ENCODE assay signal across 13 cellular contexts in the genomic region with DNA sequence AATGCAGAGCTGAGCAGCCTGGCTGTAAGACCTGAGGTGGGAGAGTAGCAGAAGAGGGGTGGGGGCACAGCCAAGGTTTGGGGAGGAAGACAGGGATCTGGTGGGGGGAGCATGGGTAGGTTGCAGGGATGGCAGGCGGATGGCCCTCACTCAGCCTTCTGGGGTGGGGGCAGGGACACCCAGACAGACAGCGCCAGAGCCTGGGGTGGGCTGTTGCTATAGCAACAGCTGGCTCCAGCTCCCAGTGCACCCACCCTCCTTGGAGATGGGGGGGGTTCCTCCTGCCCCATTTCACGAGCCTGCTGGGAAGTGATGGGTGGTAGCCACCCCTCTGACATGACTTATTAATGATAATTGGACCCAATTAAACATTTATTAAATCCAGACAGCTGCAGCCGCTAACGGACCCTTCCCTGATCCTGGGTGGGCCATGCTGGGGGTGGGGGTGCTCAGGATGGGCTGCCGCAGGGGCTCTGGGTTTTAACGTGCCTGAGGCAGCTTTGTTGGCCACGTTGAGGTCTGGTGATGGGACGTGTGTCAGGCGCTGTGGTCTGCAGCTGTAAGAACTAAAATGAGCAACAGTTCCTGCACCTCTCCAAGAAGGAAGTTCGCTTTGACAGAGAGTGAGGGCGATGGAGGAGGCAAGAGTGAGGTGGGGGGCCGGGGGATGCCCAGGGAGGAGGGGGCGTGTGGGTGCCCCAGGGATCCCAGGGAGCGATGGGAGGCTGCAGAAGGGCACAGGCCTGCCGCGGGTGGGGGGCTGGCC. TPM values are rescaled to one million over a fixed set of nuclear protein-coding genes. Genes with fewer than 3 reads are reported as not detected.
DNase-seq lines count a peak whose midpoint lies in the region; ATAC-seq and TF ChIP-seq lines count a peak whose summit lies in the region.
"Had no signal": no experiment of that assay in that cellular context is flagged by ENCODE, and none has a peak within 500 bp of the region (broad histone marks: within the 10 kb centered on the region; RNA-seq: fewer than 3 reads in every experiment).

No MANE protein-coding gene starts in this region.

- no peak overlapping the region for H3K9ac ChIP-seq in PC-3 (ENCODE audit: low read length)
- H3K9ac ChIP-seq: GM23248 had no signal

- no peak overlapping the region for H3K4me2 ChIP-seq in PC-3 (ENCODE audit: low read length)

- BruUV-seq in PC-3 (replicated peaks; lab: Mats Ljungman, UMichigan): no TSS peak

- H3K4me1 ChIP-seq in CD8-positive, alpha-beta T cell (ENCODE audit: insufficient read depth, low read length): peaks cover 24% of the 10 kb centered on the region
- H3K4me1 ChIP-seq in PC-3 (ENCODE audit: insufficient read depth, low read length): peaks cover 11% of the 10 kb centered on the region

- no peaks in the 10 kb centered on the region for H3K9me3 Mint-ChIP-seq in CD8-positive, alpha-beta T cell
- H3K9me3 Mint-ChIP-seq in HFFc6 (no peaks in the 10 kb centered on the region), natural killer cell (no peaks in the 10 kb centered on the region)
- H3K9me3 Mint-ChIP-seq in activated CD8-positive, alpha-beta T cell treated with anti-CD3 and anti-CD28 coated beads for 36 hours: peaks cover 2% of the 10 kb centered on the region

- no peaks in the 10 kb centered on the region for H3K9me3 ChIP-seq in CD8-positive, alpha-beta T cell (ENCODE audit: low read length)
- no peaks in the 10 kb centered on the region for H3K9me3 ChIP-seq in PC-3 (ENCODE audit: low read length)
- H3K9me3 ChIP-seq: neutrophil, tibial artery had no signal

- CTCF ChIA-PET in CD8-positive, alpha-beta T cell (lab: Charles Lee): interaction anchor here (0.9 to 1.9 kb wide), 5 partner anchors 15 to 55 kb away, joined by 4 to 5 read pairs (median 4); no protein-coding TSS in a partner anchor
- CTCF ChIA-PET in activated CD8-positive, alpha-beta T cell treated with anti-CD3 and anti-CD28 coated beads for 36 hours (lab: Charles Lee): interaction anchor here (0.7 to 3.6 kb wide), 9 partner anchors 20 to 253 kb away, joined by 3 to 21 read pairs (median 3); no protein-coding TSS in a partner anchor
- CTCF ChIA-PET in PC-3 (lab: Charles Lee): interaction anchor here (0.6 kb wide), 2 partner anchors 23 to 26 kb away, joined by 3 to 4 read pairs; no protein-coding TSS in a partner anchor

- peaks cover 71% of the 10 kb centered on the region for H4K20me1 ChIP-seq in PC-3 (ENCODE audit: low read length)

- H3K4me1 Mint-ChIP-seq in CD8-positive, alpha-beta T cell (ENCODE audit: low read depth): peaks cover 14% of the 10 kb centered on the region
- no peaks in the 10 kb centered on the region; the same call in 1 of the 2 replicates for H3K4me1 Mint-ChIP-seq in HFFc6 (ENCODE audit: low read depth)
- H3K4me1 Mint-ChIP-seq in activated CD8-positive, alpha-beta T cell treated with anti-CD3 and anti-CD28 coated beads for 36 hours (ENCODE audit: low read depth): peaks cover 19% of the 10 kb centered on the region
- H3K4me1 Mint-ChIP-seq in natural killer cell: peaks cover 0 to 25% of the 10 kb centered on the region in 2 donors

- POLR2A ChIA-PET in CD8-positive, alpha-beta T cell (lab: Charles Lee): interaction anchor here (1.0 to 2.2 kb wide), 2 partner anchors 25 to 26 kb away, joined by 3 to 10 read pairs; a partner anchor contains a TSS
- POLR2A ChIA-PET in activated CD8-positive, alpha-beta T cell treated with anti-CD3 and anti-CD28 coated beads for 36 hours (lab: Charles Lee): interaction anchor here (0.7 to 4.7 kb wide), 6 partner anchors 7 to 33 kb away, joined by 3 to 30 read pairs (median 4); a partner anchor contains a TSS
- POLR2A ChIA-PET in PC-3 (lab: Charles Lee; ENCODE audit: unreplicated experiment): no interaction called here

- DNase-seq in CD8-positive, alpha-beta T cell: no peak
- no peak for DNase-seq in HFFc6
- peak; percentile 72 for DNase-seq in activated CD8-positive, alpha-beta T cell treated with anti-CD3 and anti-CD28 coated beads for 36 hours
- no peak for DNase-seq in natural killer cell
- no peak for DNase-seq in glomerular visceral epithelial cell (ENCODE audit: extremely low spot score)
- no peak for DNase-seq in PC-3
- DNase-seq in NCI-H2081 treated with DMSO at 0.1 percent for 48 hours (lab: John Stamatoyannopoulos, UW): no peak
- DNase-seq: GM23248, NCI-H1694 treated with DMSO at 0.1 percent for 48 hours, tibial artery had no signal

- no peaks in the 10 kb centered on the region for H3K36me3 Mint-ChIP-seq in CD8-positive, alpha-beta T cell
- H3K36me3 Mint-ChIP-seq in HFFc6 (ENCODE audit: low read depth): peaks cover 5% of the 10 kb centered on the region; the same call in 1 of the 2 replicates
- H3K36me3 Mint-ChIP-seq in activated CD8-positive, alpha-beta T cell treated with anti-CD3 and anti-CD28 coated beads for 36 hours (ENCODE audit: low read depth): peaks cover 6% of the 10 kb centered on the region
- no peaks in the 10 kb centered on the region for H3K36me3 Mint-ChIP-seq in natural killer cell

- H3K36me3 ChIP-seq in CD8-positive, alpha-beta T cell (ENCODE audit: insufficient read depth, low read length): no peaks in the 10 kb centered on the region
- peaks cover 59% of the 10 kb centered on the region for H3K36me3 ChIP-seq in PC-3 (ENCODE audit: low read depth, low read length)
- H3K36me3 ChIP-seq: neutrophil had no signal

- peaks cover 66% of the 10 kb centered on the region for H3K79me2 ChIP-seq in PC-3 (ENCODE audit: low read length)

- peak overlapping the region; percentile 72 for H3K4me3 Mint-ChIP-seq in CD8-positive, alpha-beta T cell
- H3K4me3 Mint-ChIP-seq in HFFc6: peak overlapping the region; percentile 20; the same call in 1 of the 2 replicates
- peak overlapping the region; percentile 57 for H3K4me3 Mint-ChIP-seq in activated CD8-positive, alpha-beta T cell treated with anti-CD3 and anti-CD28 coated beads for 36 hours
- H3K4me3 Mint-ChIP-seq in natural killer cell: peak overlapping the region; percentile 79

- no peaks in the 10 kb centered on the region for H3F3A ChIP-seq in PC-3 (ENCODE audit: low read length, unreplicated experiment)

- TF ChIP-seq CTCF in CD8-positive, alpha-beta T cell (IDR thresholded peaks at IDR 0.05): no peak
- TF ChIP-seq CTCF in HFFc6 (IDR thresholded peaks at IDR 0.05): no peak
- TF ChIP-seq CTCF in activated CD8-positive, alpha-beta T cell treated with anti-CD3 and anti-CD28 coated beads for 36 hours (IDR thresholded peaks at IDR 0.05): no peak
- no peak for TF ChIP-seq CTCF in natural killer cell (IDR thresholded peaks at IDR 0.05)
- no peak for TF ChIP-seq CTCF in PC-3 (conservative IDR thresholded peaks at IDR 0.05; ENCODE audit: low read depth, low read length)

- no peaks in the 10 kb centered on the region for H3K27me3 ChIP-seq in CD8-positive, alpha-beta T cell (ENCODE audit: insufficient read depth, low read length)
- H3K27me3 ChIP-seq in PC-3 (ENCODE audit: low read length): no peaks in the 10 kb centered on the region

- no peak for ATAC-seq in CD8-positive, alpha-beta T cell
- peak; percentile 38 for ATAC-seq in activated CD8-positive, alpha-beta T cell treated with anti-CD3 and anti-CD28 coated beads for 36 hours
- ATAC-seq in natural killer cell (no peak), PC-3 (no peak), HG03159 (IDR thresholded peaks at IDR 0.05; ENCODE audit: unreplicated experiment) (no peak)

- peak overlapping the region; percentile 57 for H3K4me3 ChIP-seq in CD8-positive, alpha-beta T cell (ENCODE audit: low read depth, low read length)
- H3K4me3 ChIP-seq in PC-3 (ENCODE audit: low read length): no peak overlapping the region

- no peaks in the 10 kb centered on the region for H3K9me2 ChIP-seq in PC-3 (replicated peaks; ENCODE audit: low read length)

- peak overlapping the region; percentile 13 for H3K27ac Mint-ChIP-seq in CD8-positive, alpha-beta T cell
- no peak overlapping the region for H3K27ac Mint-ChIP-seq in HFFc6
- peak overlapping the region; percentile 16 for H3K27ac Mint-ChIP-seq in activated CD8-positive, alpha-beta T cell treated with anti-CD3 and anti-CD28 coated beads for 36 hours
- H3K27ac Mint-ChIP-seq in natural killer cell: peak overlapping the region in 1 of 2 donors; percentile 78

- H3K27ac ChIP-seq in CD8-positive, alpha-beta T cell (ENCODE audit: low read depth, low read length): no peak overlapping the region
- no peak overlapping the region for H3K27ac ChIP-seq in PC-3 (ENCODE audit: low read length)
- H3K27ac ChIP-seq: GM23248, neutrophil had no signal

- peaks cover 20% of the 10 kb centered on the region for H3K27me3 Mint-ChIP-seq in CD8-positive, alpha-beta T cell (ENCODE audit: low read depth)
- H3K27me3 Mint-ChIP-seq in HFFc6 (ENCODE audit: insufficient read depth) (peaks cover 7% of the 10 kb centered on the region), natural killer cell (ENCODE audit: low read depth in 2 of 2) (peaks cover 15 to 19% of the 10 kb centered on the region in 2 donors)
- H3K27me3 Mint-ChIP-seq in activated CD8-positive, alpha-beta T cell treated with anti-CD3 and anti-CD28 coated beads for 36 hours: peaks cover 26% of the 10 kb centered on the region

- intact Hi-C loops in CD8-positive, alpha-beta T cell (cut with DNase I, micrococcal nuclease): no loop called here
- intact Hi-C loops in activated CD8-positive, alpha-beta T cell treated with anti-CD3 and anti-CD28 coated beads for 36 hours (cut with micrococcal nuclease): no loop called here
- intact Hi-C loops in natural killer cell (cut with micrococcal nuclease): no loop called here
- intact Hi-C loops in PC-3 (cut with micrococcal nuclease): no loop called here

- H2AFZ ChIP-seq in PC-3 (ENCODE audit: low read length): no peak overlapping the region
- H2AFZ ChIP-seq: GM23248 had no signal

RNA-seq across cellular contexts. Expression of a gene that starts 19.4 kb away (rescaled TPM):
- total RNA-seq in CD8-positive, alpha-beta T cell: 10 to 100 TPM; 12.1 to 14.0 TPM
- 100 to 1,000 TPM; 131 to 164 (median 140) TPM for total RNA-seq in HFFc6 (2021; fragmentation: NEBNext Ultra II Directional; extraction: Animal tissue kit (Norgen Biotek cat#: 25700))
- total RNA-seq in activated CD8-positive, alpha-beta T cell treated with anti-CD3 and anti-CD28 coated beads for 36 hours: 10 to 100 TPM; 64.9 to 68.0 TPM
- total RNA-seq in natural killer cell (1 to 10 TPM; 4.1 to 5.0 (median 4.6) TPM), PC-3 (2014; rRNA removed) (273 and 377 TPM in 2 replicates)

RNA-seq across cellular contexts. Expression of a gene that starts 26.0 kb away (rescaled TPM):
- 10 to 100 TPM; 56.4 to 58.4 TPM for total RNA-seq in CD8-positive, alpha-beta T cell
- total RNA-seq in HFFc6 (2021; fragmentation: NEBNext Ultra II Directional; extraction: Animal tissue kit (Norgen Biotek cat#: 25700)): 10 to 100 TPM; 38.4 to 89.1 (median 42.1) TPM
- 100 to 1,000 TPM in 1 of 2 experiments, 10 to 100 TPM in 1; 94.5 to 102 TPM for total RNA-seq in activated CD8-positive, alpha-beta T cell treated with anti-CD3 and anti-CD28 coated beads for 36 hours
- 10 to 100 TPM; 17.0 to 56.9 (median 50.2) TPM for total RNA-seq in natural killer cell
- total RNA-seq in PC-3 (2014; rRNA removed): 749 and 758 TPM in 2 replicates

RNA-seq across cellular contexts. Expression of a gene that starts 34.8 kb away (rescaled TPM):
- total RNA-seq in CD8-positive, alpha-beta T cell: not detected
- total RNA-seq in HFFc6 (2021; fragmentation: NEBNext Ultra II Directional; extraction: Animal tissue kit (Norgen Biotek cat#: 25700)): not detected
- not detected for total RNA-seq in activated CD8-positive, alpha-beta T cell treated with anti-CD3 and anti-CD28 coated beads for 36 hours
- total RNA-seq in natural killer cell (not detected), PC-3 (2014; rRNA removed) (147 and 171 TPM in 2 replicates)
- total RNA-seq: GM23248 had no signal

RNA-seq across cellular contexts. Expression of a gene that starts 39.4 kb away (rescaled TPM):
- total RNA-seq in CD8-positive, alpha-beta T cell: 10 to 100 TPM; 26.0 to 30.9 TPM
- total RNA-seq in HFFc6 (2021; fragmentation: NEBNext Ultra II Directional; extraction: Animal tissue kit (Norgen Biotek cat#: 25700)): 10 to 100 TPM; 14.1 to 17.4 (median 15.6) TPM
- total RNA-seq in activated CD8-positive, alpha-beta T cell treated with anti-CD3 and anti-CD28 coated beads for 36 hours: 1 to 10 TPM; 5.7 to 9.0 TPM
- 10 to 100 TPM; 15.4 to 35.5 (median 28.9) TPM for total RNA-seq in natural killer cell
- total RNA-seq in PC-3 (2014; rRNA removed): 233 and 379 TPM in 2 replicates

RNA-seq across cellular contexts. Expression of a gene that starts 57.4 kb away (rescaled TPM):
- total RNA-seq in CD8-positive, alpha-beta T cell: under 1 TPM in 1 of 2 experiments, not detected in 1; 0.08 TPM
- total RNA-seq in HFFc6 (2021; fragmentation: NEBNext Ultra II Directional; extraction: Animal tissue kit (Norgen Biotek cat#: 25700)): under 1 TPM in 2 of 6 experiments, not detected in 4; 0.17 to 0.18 TPM
- total RNA-seq in activated CD8-positive, alpha-beta T cell treated with anti-CD3 and anti-CD28 coated beads for 36 hours: not detected
- not detected for total RNA-seq in natural killer cell
- total RNA-seq in PC-3 (2014; rRNA removed): 0.47 and 1.1 TPM in 2 replicates
- total RNA-seq: epithelial cell of proximal tubule, GM23248 had no signal

Comparison
In these comparisons a context has a peak if more than half of its experiments do, and no peak if none do; other contexts are left out.
1. H3K4me3 Mint-ChIP-seq: peak in every context shown above with its lines; median percentile 79 in natural killer cell; 72 in CD8-positive, alpha-beta T cell; 57 in activated CD8-positive, alpha-beta T cell treated with anti-CD3 and anti-CD28 coated beads for 36 hours; 20 in HFFc6.
2. RNA of a gene that starts 19.4 kb away (total RNA-seq): 273 to 377 TPM in PC-3, 131 to 164 TPM in HFFc6 and 64.9 to 68.0 TPM in activated CD8-positive, alpha-beta T cell treated with anti-CD3 and anti-CD28 coated beads for 36 hours; 12.1 to 14.0 TPM in CD8-positive, alpha-beta T cell and 4.1 to 5.0 TPM in natural killer cell; every median in the first group is over 4 times any median in the second.
3. RNA of a gene that starts 34.8 kb away (total RNA-seq): 147 to 171 TPM in PC-3; not detected in CD8-positive, alpha-beta T cell, not detected in HFFc6, not detected in activated CD8-positive, alpha-beta T cell treated with anti-CD3 and anti-CD28 coated beads for 36 hours and not detected in natural killer cell; every median in the first group is over 100 times any median in the second.